ENCODE assay signal across 8 cellular contexts in the genomic region with DNA sequence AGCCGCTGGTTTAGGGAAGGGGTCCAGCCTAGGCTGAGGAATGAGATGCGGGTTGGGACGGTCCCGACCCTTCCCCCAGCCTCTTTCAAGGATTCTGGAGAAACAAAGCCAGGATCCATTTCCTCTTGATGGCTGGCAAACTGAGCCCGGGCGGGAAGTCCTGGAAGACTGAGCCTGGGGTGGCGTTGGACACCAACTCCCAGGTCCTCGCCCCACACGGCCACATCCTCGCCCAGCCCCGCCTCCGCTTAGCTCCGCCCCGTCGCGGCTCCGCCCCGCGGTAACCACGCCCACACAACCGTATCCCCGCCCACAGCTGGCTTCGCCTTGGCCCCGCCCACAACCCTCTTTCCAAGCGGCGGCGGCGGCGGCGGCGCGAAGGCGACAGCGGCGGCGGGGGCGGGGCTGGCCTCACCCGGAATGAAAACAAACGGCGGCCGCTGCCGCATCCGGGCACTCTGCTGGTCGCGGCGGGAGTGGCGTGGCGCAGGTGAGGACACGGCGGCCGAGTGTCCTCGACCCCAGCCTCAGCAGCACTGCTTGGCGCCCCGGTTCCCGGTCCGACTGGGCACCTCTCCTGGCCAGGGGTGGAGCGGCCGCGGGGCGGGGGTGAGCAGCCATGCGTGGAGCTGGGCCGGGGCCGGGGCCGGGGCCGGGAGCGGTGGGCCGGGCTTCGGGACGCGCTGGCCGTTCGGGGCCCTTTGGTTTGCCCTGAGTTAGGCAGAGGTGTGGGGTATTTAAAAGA. TPM values are rescaled to one million over a fixed set of nuclear protein-coding genes. Genes with fewer than 3 reads are reported as not detected.
DNase-seq lines count a peak whose midpoint lies in the region; ATAC-seq and TF ChIP-seq lines count a peak whose summit lies in the region.

A gene with protein sequence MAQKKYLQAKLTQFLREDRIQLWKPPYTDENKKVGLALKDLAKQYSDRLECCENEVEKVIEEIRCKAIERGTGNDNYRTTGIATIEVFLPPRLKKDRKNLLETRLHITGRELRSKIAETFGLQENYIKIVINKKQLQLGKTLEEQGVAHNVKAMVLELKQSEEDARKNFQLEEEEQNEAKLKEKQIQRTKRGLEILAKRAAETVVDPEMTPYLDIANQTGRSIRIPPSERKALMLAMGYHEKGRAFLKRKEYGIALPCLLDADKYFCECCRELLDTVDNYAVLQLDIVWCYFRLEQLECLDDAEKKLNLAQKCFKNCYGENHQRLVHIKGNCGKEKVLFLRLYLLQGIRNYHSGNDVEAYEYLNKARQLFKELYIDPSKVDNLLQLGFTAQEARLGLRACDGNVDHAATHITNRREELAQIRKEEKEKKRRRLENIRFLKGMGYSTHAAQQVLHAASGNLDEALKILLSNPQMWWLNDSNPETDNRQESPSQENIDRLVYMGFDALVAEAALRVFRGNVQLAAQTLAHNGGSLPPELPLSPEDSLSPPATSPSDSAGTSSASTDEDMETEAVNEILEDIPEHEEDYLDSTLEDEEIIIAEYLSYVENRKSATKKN (plus strand): TSS at position 456 of the 745 bp plus-strand sequence. CDS start 3,538 bp downstream, outside the sequence.

- intact Hi-C loops in heart right ventricle (cut with DNase I): no loop called here
- intact Hi-C loops in posterior vena cava (cut with DNase I): no loop called here

- no peaks in the 10 kb centered on the region for H3K9me3 Mint-ChIP-seq in type B pancreatic cell

- H3K27ac Mint-ChIP-seq in T-helper 17 cell (peak within 1 kb of the TSS; percentile 77), type B pancreatic cell (peak within 1 kb of the TSS; percentile 77)

- TF ChIP-seq CTCF in heart right ventricle (IDR thresholded peaks at IDR 0.05) (peak in 1 of 9 donors; percentile 11), type B pancreatic cell (conservative IDR thresholded peaks at IDR 0.05) (peak; percentile 10)

- H3K4me3 Mint-ChIP-seq in T-helper 17 cell: peak within 1 kb of the TSS; percentile 80
- H3K4me3 Mint-ChIP-seq in type B pancreatic cell: peak within 1 kb of the TSS; percentile 90

- WGBS in heart right ventricle, 2 donors: 2 to 3% methylated on average over 72 of the region's 72 CpGs

- DNase-seq in NCI-H128 (lab: John Stamatoyannopoulos, UW; ENCODE audit: unreplicated experiment): peak; percentile 70
- DNase-seq in T-helper 17 cell: peak; percentile 85 to 94 (median 93)
- peak; percentile 87 for DNase-seq in amniotic stem cell (lab: John Stamatoyannopoulos, UW)
- DNase-seq in heart right ventricle: peak; percentile 90 to 94
- DNase-seq in posterior vena cava (ENCODE audit: low spot score): peak; percentile 98
- peak; percentile 97 for DNase-seq in type B pancreatic cell (ENCODE audit: extremely low spot score, unreplicated experiment)

- H3K27me3 Mint-ChIP-seq in T-helper 17 cell: no peaks in the 10 kb centered on the region
- no peaks in the 10 kb centered on the region for H3K27me3 Mint-ChIP-seq in type B pancreatic cell

- H3K27me3 ChIP-seq in heart right ventricle: no peaks in the 10 kb centered on the region

- peaks cover 11% of the 10 kb centered on the region for H3K4me1 Mint-ChIP-seq in T-helper 17 cell
- peaks cover 11% of the 10 kb centered on the region for H3K4me1 Mint-ChIP-seq in type B pancreatic cell (ENCODE audit: unreplicated experiment)

- H3K4me3 ChIP-seq in GM08714 (ENCODE audit: low read length) (peak within 1 kb of the TSS; percentile 93), heart right ventricle (peak within 1 kb of the TSS; percentile 72 to 98 (median 92))

- H3K27ac ChIP-seq in heart right ventricle: peak within 1 kb of the TSS; percentile 30 to 94 (median 80)

- peaks cover 5 to 55% (median 28%) of the 10 kb centered on the region in 9 donors for H3K4me1 ChIP-seq in heart right ventricle

- no peaks in the 10 kb centered on the region for H3K9me3 ChIP-seq in T-helper 17 cell (ENCODE audit: control insufficient read depth, low read length, poor library complexity, severe bottlenecking)
- peaks cover 0 to 10% (median 0%) of the 10 kb centered on the region in 11 donors for H3K9me3 ChIP-seq in heart right ventricle

- ATAC-seq in HG02588 (IDR thresholded peaks at IDR 0.05; ENCODE audit: unreplicated experiment): peak; percentile 53
- ATAC-seq in T-helper 17 cell: peak; percentile 91
- peak; percentile 99 to 100 (median 100) for ATAC-seq in heart right ventricle

- H3K36me3 Mint-ChIP-seq in T-helper 17 cell (ENCODE audit: low read depth) (peaks cover 2% of the 10 kb centered on the region), type B pancreatic cell (peaks cover 8% of the 10 kb centered on the region)

- H3K36me3 ChIP-seq in heart right ventricle: peaks cover 0 to 28% (median 13%) of the 10 kb centered on the region in 9 donors

RNA-seq across cellular contexts. Expression of the gene that starts here (rescaled TPM):
- 10 to 100 TPM; 71.9 to 87.2 TPM for total RNA-seq in T-helper 17 cell
- 10 to 100 TPM; 36.7 to 53.0 (median 43.9) TPM for total RNA-seq in heart right ventricle
- 10 to 100 TPM; 22.6 to 23.8 TPM for polyA plus RNA-seq in heart right ventricle
- 10 to 100 TPM; 33.0 to 37.9 TPM for total RNA-seq in posterior vena cava
- 49.3 and 54.3 TPM in 2 replicates for total RNA-seq in type B pancreatic cell (ENCODE audit: low replicate concordance)

Comparison
In these comparisons a context has a peak if more than half of its experiments do, and no peak if none do; other contexts are left out.
1. Peak in every context shown above with its lines: DNase-seq, ATAC-seq, H3K4me3 ChIP-seq and H3K27ac ChIP-seq.